Comparison of ENCODE assay signal across 28 cellular contexts in genomic region chr16:79092846-79093245, GRCh38.
DNase-seq lines count a peak whose midpoint lies in the region; ATAC-seq and TF ChIP-seq lines count a peak whose summit lies in the region.
"Had no signal": no experiment of that assay in that cellular context is flagged by ENCODE, and none has a peak within 500 bp of the region (broad histone marks: within the 10 kb centered on the region; RNA-seq: fewer than 3 reads in every experiment).

No MANE protein-coding gene starts in this region.

- H4K8ac ChIP-seq in trophoblast cell (ENCODE audit: low read depth, low read length) = no peak overlapping the region

- CTCF ChIA-PET in activated CD8-positive, alpha-beta T cell treated with anti-CD3 and anti-CD28 coated beads, Interleukin-2, amount 10 ng/mL, durations not matched to agents 7 days and 5 days (lab: Charles Lee) = no interaction called here
- CTCF ChIA-PET in activated CD8-positive, alpha-beta T cell treated with anti-CD3 and anti-CD28 coated beads for 36 hours (lab: Charles Lee) = interaction anchor here (0.9 to 2.1 kb wide), 2 partner anchors 10 to 63 kb away, joined by 3 to 5 read pairs; no protein-coding TSS in a partner anchor
- CTCF ChIA-PET in CD8-positive, alpha-beta T cell (lab: Charles Lee) = no interaction called here
- CTCF ChIA-PET in naive thymus-derived CD4-positive, alpha-beta T cell (lab: Charles Lee) = no interaction called here

- DNase-seq in activated CD8-positive, alpha-beta T cell treated with anti-CD3 and anti-CD28 coated beads, Interleukin-2, amount 10 ng/mL, durations not matched to agents 7 days and 5 days = no peak
- DNase-seq in activated CD8-positive, alpha-beta T cell treated with anti-CD3 and anti-CD28 coated beads for 36 hours = no peak
- DNase-seq in CD8-positive, alpha-beta T cell = no peak
- DNase-seq in NB4 (ENCODE audit: low read depth) (peak; percentile 75), trophoblast cell (no peak), NCI-H526 (lab: John Stamatoyannopoulos, UW) (no peak), HK-2 (ENCODE audit: unreplicated experiment) (no peak)
- no peak for DNase-seq in naive thymus-derived CD4-positive, alpha-beta T cell
- DNase-seq: activated CD4-positive, CD25-positive, alpha-beta regulatory T cell; activated effector memory CD4-positive, alpha-beta T cell treated with anti-CD3 and anti-CD28 coated beads, Interleukin-2, amount 50 U/mL, for 16 hours; amniotic stem cell; colonic mucosa; DMS79; endodermal cell; esophagus squamous epithelium; gastrocnemius medialis; NCI-H1105; NCI-H2029 treated with DMSO at 0.1 percent for 48 hours; NCI-H446; stimulated activated CD4-positive, alpha-beta T cell treated with anti-CD3 and anti-CD28 coated beads, Interleukin-4, amount 100 ng/mL, for 1 hour; thyroid gland had no signal

- H3K4me3 ChIP-seq in CD8-positive, alpha-beta T cell (ENCODE audit: low read depth, low read length) = no peak overlapping the region
- H3K4me3 ChIP-seq in NB4 (ENCODE audit: low read depth, low read length) (peak overlapping the region; percentile 23), trophoblast cell (ENCODE audit: low read depth, low read length) (no peak overlapping the region)
- H3K4me3 ChIP-seq in naive thymus-derived CD4-positive, alpha-beta T cell (ENCODE audit: low read length) = no peak overlapping the region
- H3K4me3 ChIP-seq: breast epithelium, colonic mucosa, esophagus squamous epithelium, gastrocnemius medialis, GM12878, lung, smooth muscle cell, thyroid gland had no signal

- peaks cover 4% of the 10 kb centered on the region for H3K9me3 Mint-ChIP-seq in activated CD8-positive, alpha-beta T cell treated with anti-CD3 and anti-CD28 coated beads, Interleukin-2, amount 10 ng/mL, durations not matched to agents 7 days and 5 days (ENCODE audit: insufficient read depth)
- peaks cover 6% of the 10 kb centered on the region for H3K9me3 Mint-ChIP-seq in activated CD8-positive, alpha-beta T cell treated with anti-CD3 and anti-CD28 coated beads for 36 hours
- no peaks in the 10 kb centered on the region for H3K9me3 Mint-ChIP-seq in CD8-positive, alpha-beta T cell
- peaks cover 0 to 5% (median 0%) of the 10 kb centered on the region in 11 donors for H3K9me3 Mint-ChIP-seq in naive thymus-derived CD4-positive, alpha-beta T cell
- H3K9me3 Mint-ChIP-seq: endodermal cell had no signal

- no peak for ATAC-seq in activated CD8-positive, alpha-beta T cell treated with anti-CD3 and anti-CD28 coated beads, Interleukin-2, amount 10 ng/mL, durations not matched to agents 7 days and 5 days
- no peak for ATAC-seq in activated CD8-positive, alpha-beta T cell treated with anti-CD3 and anti-CD28 coated beads for 36 hours
- ATAC-seq in CD8-positive, alpha-beta T cell = no peak
- ATAC-seq in naive thymus-derived CD4-positive, alpha-beta T cell = no peak
- ATAC-seq: gastrocnemius medialis, HCT116 had no signal

- TF ChIP-seq POLR2A in NB4 (IDR thresholded peaks at IDR 0.05; ENCODE audit: extremely low read depth, insufficient read length) = no peak

- intact Hi-C loops in activated CD8-positive, alpha-beta T cell treated with anti-CD3 and anti-CD28 coated beads for 36 hours (cut with micrococcal nuclease) = no loop called here
- intact Hi-C loops in CD8-positive, alpha-beta T cell (cut with DNase I, micrococcal nuclease) = loop anchor here in 1 of 2 experiments (5.0 kb wide), 1 partner anchor 179 kb away; no protein-coding TSS in a partner anchor
- intact Hi-C loops in naive thymus-derived CD4-positive, alpha-beta T cell (cut with micrococcal nuclease) = loop anchor here in 1 of 2 donors (5.0 kb wide), 2 partner anchors 124 to 1424 kb away; no protein-coding TSS in a partner anchor

- H3K4me2 ChIP-seq in trophoblast cell (ENCODE audit: low read length) = no peak overlapping the region
- H3K4me2 ChIP-seq: KMS-11, smooth muscle cell had no signal

- H2AK5ac ChIP-seq in trophoblast cell (ENCODE audit: low read length) = no peak overlapping the region

- no peak for TF ChIP-seq CTCF in activated CD8-positive, alpha-beta T cell treated with anti-CD3 and anti-CD28 coated beads for 36 hours (IDR thresholded peaks at IDR 0.05)
- no peak for TF ChIP-seq CTCF in CD8-positive, alpha-beta T cell (IDR thresholded peaks at IDR 0.05)
- TF ChIP-seq CTCF in NB4 (IDR thresholded peaks at IDR 0.05; ENCODE audit: low read depth, low read length) = no peak

- no peak overlapping the region for H3K14ac ChIP-seq in trophoblast cell (ENCODE audit: low read length)

- no peak overlapping the region for H4K12ac ChIP-seq in trophoblast cell (ENCODE audit: low read depth, low read length)

- H3K18ac ChIP-seq in trophoblast cell (ENCODE audit: low read length) = no peak overlapping the region

- POLR2A ChIA-PET in activated CD8-positive, alpha-beta T cell treated with anti-CD3 and anti-CD28 coated beads, Interleukin-2, amount 10 ng/mL, durations not matched to agents 7 days and 5 days (lab: Charles Lee) = interaction anchor here (0.6 kb wide), 1 partner anchor 21 kb away, joined by 3 read pairs; no protein-coding TSS in a partner anchor
- POLR2A ChIA-PET in activated CD8-positive, alpha-beta T cell treated with anti-CD3 and anti-CD28 coated beads for 36 hours (lab: Charles Lee) = no interaction called here
- POLR2A ChIA-PET in CD8-positive, alpha-beta T cell (lab: Charles Lee) = interaction anchor here (1.0 kb wide), 1 partner anchor 508 kb away, joined by 3 read pairs; the partner anchor contains the start of gene MAF
- POLR2A ChIA-PET in naive thymus-derived CD4-positive, alpha-beta T cell (lab: Charles Lee) = no interaction called here

- no peak overlapping the region for H2BK12ac ChIP-seq in trophoblast cell (ENCODE audit: low read length)

- no peaks in the 10 kb centered on the region for H3K27me3 ChIP-seq in CD8-positive, alpha-beta T cell (ENCODE audit: insufficient read depth, low read length)
- no peaks in the 10 kb centered on the region for H3K27me3 ChIP-seq in naive thymus-derived CD4-positive, alpha-beta T cell (ENCODE audit: control insufficient read depth in 2 of 2, insufficient read depth in 2 of 2, low read length in 2 of 2)
- no peaks in the 10 kb centered on the region for H3K27me3 ChIP-seq in trophoblast cell (ENCODE audit: insufficient read depth, low read length)
- H3K27me3 ChIP-seq: breast epithelium, colonic mucosa, esophagus squamous epithelium, gastrocnemius medialis, thyroid gland had no signal

- H3K4ac ChIP-seq in trophoblast cell (ENCODE audit: low read depth, low read length) = no peak overlapping the region

- H3K79me1 ChIP-seq in trophoblast cell (ENCODE audit: low read length) = no peaks in the 10 kb centered on the region

- peaks cover 13% of the 10 kb centered on the region for H3K27me3 Mint-ChIP-seq in activated CD8-positive, alpha-beta T cell treated with anti-CD3 and anti-CD28 coated beads, Interleukin-2, amount 10 ng/mL, durations not matched to agents 7 days and 5 days (ENCODE audit: low read depth)
- peaks cover 5% of the 10 kb centered on the region for H3K27me3 Mint-ChIP-seq in activated CD8-positive, alpha-beta T cell treated with anti-CD3 and anti-CD28 coated beads for 36 hours
- H3K27me3 Mint-ChIP-seq in CD8-positive, alpha-beta T cell (ENCODE audit: low read depth) = no peaks in the 10 kb centered on the region
- H3K27me3 Mint-ChIP-seq in naive thymus-derived CD4-positive, alpha-beta T cell = peaks cover 0 to 11% (median 0%) of the 10 kb centered on the region in 5 donors

- peak overlapping the region; percentile 24 for H3K27ac Mint-ChIP-seq in activated CD8-positive, alpha-beta T cell treated with anti-CD3 and anti-CD28 coated beads, Interleukin-2, amount 10 ng/mL, durations not matched to agents 7 days and 5 days
- H3K27ac Mint-ChIP-seq in activated CD8-positive, alpha-beta T cell treated with anti-CD3 and anti-CD28 coated beads for 36 hours = no peak overlapping the region
- no peak overlapping the region for H3K27ac Mint-ChIP-seq in CD8-positive, alpha-beta T cell
- H3K27ac Mint-ChIP-seq in naive thymus-derived CD4-positive, alpha-beta T cell = peak overlapping the region in 3 of 9 donors; percentile 67 to 84 (median 68)
- H3K27ac Mint-ChIP-seq: activated CD8-positive, alpha-beta memory T cell treated with anti-CD3 and anti-CD28 coated beads, Interleukin-2, amount 10 ng/mL, durations not matched to agents 7 days and 5 days; endodermal cell had no signal

- no peaks in the 10 kb centered on the region for H3K36me3 ChIP-seq in CD8-positive, alpha-beta T cell (ENCODE audit: insufficient read depth, low read length)
- H3K36me3 ChIP-seq in naive thymus-derived CD4-positive, alpha-beta T cell (ENCODE audit: control insufficient read depth in 2 of 3, insufficient read depth in 3 of 3, low read length in 3 of 3) = no peaks in the 10 kb centered on the region
- H3K36me3 ChIP-seq in trophoblast cell (ENCODE audit: control insufficient read depth in 1 of 2, insufficient read depth in 2 of 2, low read length in 2 of 2) = no peaks in the 10 kb centered on the region
- H3K36me3 ChIP-seq: breast epithelium, colonic mucosa, esophagus squamous epithelium, gastrocnemius medialis, thyroid gland had no signal

- H3K36me3 Mint-ChIP-seq in activated CD8-positive, alpha-beta T cell treated with anti-CD3 and anti-CD28 coated beads, Interleukin-2, amount 10 ng/mL, durations not matched to agents 7 days and 5 days (ENCODE audit: low read depth) = peaks cover 11% of the 10 kb centered on the region
- H3K36me3 Mint-ChIP-seq in activated CD8-positive, alpha-beta T cell treated with anti-CD3 and anti-CD28 coated beads for 36 hours (ENCODE audit: low read depth) = peaks cover 9% of the 10 kb centered on the region
- H3K36me3 Mint-ChIP-seq in CD8-positive, alpha-beta T cell = no peaks in the 10 kb centered on the region
- peaks cover 0 to 11% (median 0%) of the 10 kb centered on the region in 5 donors for H3K36me3 Mint-ChIP-seq in naive thymus-derived CD4-positive, alpha-beta T cell

- H2BK120ac ChIP-seq in trophoblast cell (ENCODE audit: insufficient read depth, low read length, poor library complexity) = no peak overlapping the region

- H4K91ac ChIP-seq in trophoblast cell (ENCODE audit: low read depth, low read length) = no peak overlapping the region

- H2BK5ac ChIP-seq in trophoblast cell (ENCODE audit: low read depth, low read length, poor library complexity) = no peak overlapping the region

- H3K23ac ChIP-seq in trophoblast cell (ENCODE audit: low read length) = no peak overlapping the region

- H2AFZ ChIP-seq in trophoblast cell (ENCODE audit: insufficient read depth, low read length, poor library complexity) = no peak overlapping the region

- no peaks in the 10 kb centered on the region for H3K79me2 ChIP-seq in trophoblast cell (ENCODE audit: control insufficient read depth, insufficient read depth, low read length, poor library complexity)

- H3K4me1 ChIP-seq in CD8-positive, alpha-beta T cell (ENCODE audit: insufficient read depth, low read length) = peaks cover 50% of the 10 kb centered on the region
- peaks cover 40 to 46% of the 10 kb centered on the region in 2 donors for H3K4me1 ChIP-seq in naive thymus-derived CD4-positive, alpha-beta T cell (ENCODE audit: control insufficient read depth in 2 of 2, insufficient read depth in 2 of 2, low read length in 2 of 2)
- H3K4me1 ChIP-seq in trophoblast cell (ENCODE audit: control insufficient read depth in 1 of 2, insufficient read depth in 2 of 2, low read length in 2 of 2) = no peaks in the 10 kb centered on the region
- H3K4me1 ChIP-seq: breast epithelium, colonic mucosa, gastrocnemius medialis, thyroid gland had no signal

- peak overlapping the region; percentile 29 for H3K4me3 Mint-ChIP-seq in activated CD8-positive, alpha-beta T cell treated with anti-CD3 and anti-CD28 coated beads, Interleukin-2, amount 10 ng/mL, durations not matched to agents 7 days and 5 days
- H3K4me3 Mint-ChIP-seq in activated CD8-positive, alpha-beta T cell treated with anti-CD3 and anti-CD28 coated beads for 36 hours = no peak overlapping the region
- peak overlapping the region; percentile 6 for H3K4me3 Mint-ChIP-seq in CD8-positive, alpha-beta T cell
- peak overlapping the region in 7 of 10 donors; percentile 12 to 82 (median 52) for H3K4me3 Mint-ChIP-seq in naive thymus-derived CD4-positive, alpha-beta T cell
- H3K4me3 Mint-ChIP-seq: activated CD8-positive, alpha-beta memory T cell treated with anti-CD3 and anti-CD28 coated beads, Interleukin-2, amount 10 ng/mL, durations not matched to agents 7 days and 5 days; endodermal cell had no signal

- H3K4me1 Mint-ChIP-seq in activated CD8-positive, alpha-beta T cell treated with anti-CD3 and anti-CD28 coated beads, Interleukin-2, amount 10 ng/mL, durations not matched to agents 7 days and 5 days (ENCODE audit: low read depth) = peaks cover 61% of the 10 kb centered on the region
- H3K4me1 Mint-ChIP-seq in activated CD8-positive, alpha-beta T cell treated with anti-CD3 and anti-CD28 coated beads for 36 hours (ENCODE audit: low read depth) = peaks cover 51% of the 10 kb centered on the region
- peaks cover 49% of the 10 kb centered on the region for H3K4me1 Mint-ChIP-seq in CD8-positive, alpha-beta T cell (ENCODE audit: low read depth)
- peaks cover 39 to 81% (median 63%) of the 10 kb centered on the region in 7 donors for H3K4me1 Mint-ChIP-seq in naive thymus-derived CD4-positive, alpha-beta T cell

- WGBS in trophoblast cell (ENCODE audit: extremely low coverage, insufficient coverage, insufficient read length) = no CpG with 5 or more reads among the region's 5 CpGs

- H3K9ac ChIP-seq in trophoblast cell (ENCODE audit: low read length) = no peak overlapping the region
- H3K9ac ChIP-seq: KMS-11 had no signal

- no peak overlapping the region for H3K27ac ChIP-seq in CD8-positive, alpha-beta T cell (ENCODE audit: low read depth, low read length)
- H3K27ac ChIP-seq in naive thymus-derived CD4-positive, alpha-beta T cell (ENCODE audit: low read depth, low read length) = no peak overlapping the region
- H3K27ac ChIP-seq in trophoblast cell (ENCODE audit: low read depth, low read length) = no peak overlapping the region
- H3K27ac ChIP-seq: breast epithelium, colonic mucosa, esophagus squamous epithelium, gastrocnemius medialis, KMS-11, thyroid gland had no signal

- no peaks in the 10 kb centered on the region for H3K9me3 ChIP-seq in CD8-positive, alpha-beta T cell (ENCODE audit: low read length)
- H3K9me3 ChIP-seq in naive thymus-derived CD4-positive, alpha-beta T cell (ENCODE audit: control insufficient read depth in 2 of 3, low read length in 3 of 3) = no peaks in the 10 kb centered on the region
- no peaks in the 10 kb centered on the region for H3K9me3 ChIP-seq in trophoblast cell (ENCODE audit: insufficient read depth, low read depth, low read length)
- H3K9me3 ChIP-seq: breast epithelium, colonic mucosa, esophagus squamous epithelium, gastrocnemius medialis, thyroid gland had no signal

Comparison
In these comparisons a context has a peak if more than half of its experiments do, and no peak if none do; other contexts are left out.
1. POLR2A ChIA-PET loops: an anchor here in activated CD8-positive, alpha-beta T cell treated with anti-CD3 and anti-CD28 coated beads, Interleukin-2, amount 10 ng/mL, durations not matched to agents 7 days and 5 days (0.6 kb wide) and CD8-positive, alpha-beta T cell (1.0 kb wide); none called in activated CD8-positive, alpha-beta T cell treated with anti-CD3 and anti-CD28 coated beads for 36 hours and naive thymus-derived CD4-positive, alpha-beta T cell.